Comparison of ENCODE assay signal across 10 cellular contexts in genomic region chr20:45212831-45213230, GRCh38. TPM values are rescaled to one million over a fixed set of nuclear protein-coding genes. Genes with fewer than 3 reads are reported as not detected.
"Had no signal": no experiment of that assay in that cellular context is flagged by ENCODE, and none has a peak within 500 bp of the region (broad histone marks: within the 10 kb centered on the region; RNA-seq: fewer than 3 reads in every experiment).

No MANE protein-coding gene starts in this region.

- H3K9me3 ChIP-seq: HAP-1 had no signal

- H3K27ac Mint-ChIP-seq: GM23338, HFFc6 had no signal

- H3K4me3 Mint-ChIP-seq: GM23338, HFFc6 had no signal

- H3K9me3 Mint-ChIP-seq: HFFc6 had no signal

- H3K27ac ChIP-seq: HL-60, KMS-11 had no signal

- DNase-seq: H7, HFFc6, KBM-7 had no signal

- ATAC-seq: HCT116 had no signal

- H3K36me3 ChIP-seq: HAP-1 had no signal

- H3K4me2 ChIP-seq: GM23338, KMS-11 had no signal

- H3K4me3 ChIP-seq: GM23338, HAP-1 had no signal

- FAIRE-seq: H1 had no signal

- H2AFZ ChIP-seq: GM23338 had no signal

- H3K9ac ChIP-seq: KMS-11 had no signal

- H3K4me1 ChIP-seq: HAP-1 had no signal

RNA-seq across cellular contexts. Expression of gene SEMG1, which starts 6.0 kb away (rescaled TPM):
- total RNA-seq: HFFc6, HT1080 had no signal

RNA-seq across cellular contexts. Expression of gene SEMG2, which starts 8.3 kb away (rescaled TPM):
- total RNA-seq: GM23338, H1, H7, HFFc6, HT1080 had no signal
- polyA plus RNA-seq: GM23338, H1 had no signal

RNA-seq across cellular contexts. Expression of gene PI3, which starts 38.1 kb away (rescaled TPM):
- total RNA-seq: GM23338, H1, H7, HFFc6, HT1080 had no signal
- polyA plus RNA-seq: GM23338, H1 had no signal

RNA-seq across cellular contexts. Expression of gene SLPI, which starts 41.5 kb away (rescaled TPM):
- total RNA-seq: GM23338, H1, H7, HT1080 had no signal
- polyA plus RNA-seq: GM23338, H1 had no signal
